2 cellular contexts compared by ENCODE assay signal in genomic region chr9:120612218-120612617, GRCh38.
TF ChIP-seq lines count a peak whose summit lies in the region.

No MANE protein-coding gene starts in this region.

TF ChIP-seq in K562, 482 proteins besides CTCF, POLR2A, EP300 and RAD21:
- no peak for TF ChIP-seq ZNF398 (CRISPR knock-in tag; IDR thresholded peaks at IDR 0.05)

TF ChIP-seq in neural cell, 6 proteins besides CTCF, POLR2A, EP300 and RAD21 (continued from another document):
- TF ChIP-seq REST (IDR thresholded peaks at IDR 0.05; ENCODE audit: borderline replicate concordance) (no peak), TAF1 (IDR thresholded peaks at IDR 0.05; ENCODE audit: low read depth) (no peak), MXI1 (conservative IDR thresholded peaks at IDR 0.05; ENCODE audit: poor library complexity, severe bottlenecking) (no peak), SMC3 (conservative IDR thresholded peaks at IDR 0.05; ENCODE audit: poor library complexity) (no peak), POLR2AphosphoS5 (IDR thresholded peaks at IDR 0.05) (no peak)
